ENCODE assay signal across 14 cellular contexts in genomic region chr10:3186365-3186764, GRCh38. TPM values are rescaled to one million over a fixed set of nuclear protein-coding genes. Genes with fewer than 3 reads are reported as not detected.
DNase-seq lines count a peak whose midpoint lies in the region; ATAC-seq and TF ChIP-seq lines count a peak whose summit lies in the region.
"Had no signal": no experiment of that assay in that cellular context is flagged by ENCODE, and none has a peak within 500 bp of the region (broad histone marks: within the 10 kb centered on the region; RNA-seq: fewer than 3 reads in every experiment).

No MANE protein-coding gene starts in this region.

- no peaks in the 10 kb centered on the region for H3K36me3 ChIP-seq in upper lobe of right lung
- H3K36me3 ChIP-seq: adrenal gland, heart right ventricle, vagina had no signal

- intact Hi-C loops in upper lobe of right lung (cut with DNase I) (no loop called here), Right ventricle myocardium superior (cut with DNase I) (no loop called here)

- DNase-seq in T-helper 17 cell = no peak
- DNase-seq in activated T-cell treated with anti-CD3 and anti-CD28 coated beads for 4 hours = peak; percentile 31
- DNase-seq in central memory CD8-positive, alpha-beta T cell (ENCODE audit: low spot score in 2 of 2) = no peak
- peak; percentile 32 to 48 for DNase-seq in stimulated activated CD8-positive, alpha-beta memory T cell treated with anti-CD3 and anti-CD28 coated beads, Interleukin-15, amount 100 ng/mL, for 48 hours (ENCODE audit: low read depth in 2 of 2)
- DNase-seq in upper lobe of right lung = no peak
- no peak for DNase-seq in chondrocyte (ENCODE audit: low spot score)
- no peak for DNase-seq in Right ventricle myocardium superior
- DNase-seq: EL, heart right ventricle had no signal

- H3K36me3 Mint-ChIP-seq in T-helper 17 cell (ENCODE audit: low read depth) (peaks cover 2% of the 10 kb centered on the region), chondrocyte (ENCODE audit: low read depth) (no peaks in the 10 kb centered on the region)
- H3K36me3 Mint-ChIP-seq in central memory CD8-positive, alpha-beta T cell (ENCODE audit: insufficient read depth) = no peaks in the 10 kb centered on the region
- H3K36me3 Mint-ChIP-seq: mesothelial cell of epicardium had no signal

- peak; percentile 97 for ATAC-seq in T-helper 17 cell
- ATAC-seq in central memory CD8-positive, alpha-beta T cell (replicated peaks; ENCODE audit: extremely low read depth, poor library complexity, severe bottlenecking) = peak; percentile 82
- ATAC-seq in HG02852 (IDR thresholded peaks at IDR 0.05; ENCODE audit: unreplicated experiment) = no peak
- ATAC-seq in upper lobe of right lung = no peak
- ATAC-seq in Right ventricle myocardium superior (ENCODE audit: poor library complexity) = no peak
- ATAC-seq: GM12878, heart right ventricle had no signal

- no peaks in the 10 kb centered on the region for H3K27me3 ChIP-seq in upper lobe of right lung
- H3K27me3 ChIP-seq: adrenal gland, vagina had no signal

- H3K9me3 ChIP-seq in T-helper 17 cell (ENCODE audit: control insufficient read depth, low read length, poor library complexity, severe bottlenecking) (no peaks in the 10 kb centered on the region), upper lobe of right lung (no peaks in the 10 kb centered on the region)
- H3K9me3 ChIP-seq: adrenal gland, heart right ventricle, vagina had no signal

- H3K4me1 Mint-ChIP-seq in T-helper 17 cell (peaks cover 5% of the 10 kb centered on the region), chondrocyte (ENCODE audit: low read depth) (no peaks in the 10 kb centered on the region)
- peaks cover 5% of the 10 kb centered on the region for H3K4me1 Mint-ChIP-seq in central memory CD8-positive, alpha-beta T cell
- H3K4me1 Mint-ChIP-seq: mesothelial cell of epicardium had no signal

- no peaks in the 10 kb centered on the region for H3K4me1 ChIP-seq in upper lobe of right lung
- H3K4me1 ChIP-seq: adrenal gland, heart right ventricle, vagina had no signal

- H3K27ac ChIP-seq in upper lobe of right lung = no peak overlapping the region
- H3K27ac ChIP-seq: adrenal gland, heart right ventricle, vagina had no signal

- no peak for TF ChIP-seq CTCF in upper lobe of right lung (IDR thresholded peaks at IDR 0.05)
- TF ChIP-seq CTCF in chondrocyte (IDR thresholded peaks at IDR 0.05) = no peak

- no peak overlapping the region for H3K4me3 ChIP-seq in upper lobe of right lung
- H3K4me3 ChIP-seq: adrenal gland, GM12878, heart right ventricle, vagina had no signal

- peak overlapping the region; percentile 62 for H3K27ac Mint-ChIP-seq in T-helper 17 cell
- no peak overlapping the region for H3K27ac Mint-ChIP-seq in central memory CD8-positive, alpha-beta T cell (ENCODE audit: low read depth)
- no peak overlapping the region for H3K27ac Mint-ChIP-seq in chondrocyte (ENCODE audit: unreplicated experiment)
- H3K27ac Mint-ChIP-seq: mesothelial cell of epicardium had no signal

- H3K27me3 Mint-ChIP-seq in T-helper 17 cell = peaks cover 7% of the 10 kb centered on the region
- H3K27me3 Mint-ChIP-seq in central memory CD8-positive, alpha-beta T cell = peaks cover 29% of the 10 kb centered on the region
- peaks cover 2% of the 10 kb centered on the region for H3K27me3 Mint-ChIP-seq in chondrocyte (ENCODE audit: low read depth)

- H3K9me3 Mint-ChIP-seq in central memory CD8-positive, alpha-beta T cell = no peaks in the 10 kb centered on the region
- H3K9me3 Mint-ChIP-seq in chondrocyte (ENCODE audit: low read depth) = no peaks in the 10 kb centered on the region
- H3K9me3 Mint-ChIP-seq: mesothelial cell of epicardium had no signal

- H3K4me3 Mint-ChIP-seq in T-helper 17 cell (peak overlapping the region; percentile 42), chondrocyte (ENCODE audit: unreplicated experiment) (no peak overlapping the region)
- H3K4me3 Mint-ChIP-seq in central memory CD8-positive, alpha-beta T cell = no peak overlapping the region
- H3K4me3 Mint-ChIP-seq: mesothelial cell of epicardium had no signal

RNA-seq across cellular contexts. Expression of gene PITRM1, which starts 13.8 kb away (rescaled TPM):
- total RNA-seq in T-helper 17 cell (10 to 100 TPM; 61.3 to 79.1 TPM), upper lobe of right lung (65.0 TPM), chondrocyte (71.8 to 95.0 TPM (median 84.9 TPM) in 3 replicates), Right ventricle myocardium superior (84.4 TPM)

Comparison
In these comparisons a context has a peak if more than half of its experiments do, and no peak if none do; other contexts are left out.
1. ATAC-seq: peak in T-helper 17 cell (single experiment) and central memory CD8-positive, alpha-beta T cell (single experiment); none in HG02852 (single experiment), upper lobe of right lung (single experiment) and Right ventricle myocardium superior (single experiment).
2. DNase-seq: peak in activated T-cell treated with anti-CD3 and anti-CD28 coated beads for 4 hours (single experiment) and stimulated activated CD8-positive, alpha-beta memory T cell treated with anti-CD3 and anti-CD28 coated beads, Interleukin-15, amount 100 ng/mL, for 48 hours (2 of 2); none in T-helper 17 cell (0 of 3), central memory CD8-positive, alpha-beta T cell (0 of 2), upper lobe of right lung (single experiment), chondrocyte (single experiment) and Right ventricle myocardium superior (single experiment).